ENCODE assay signal across 23 cellular contexts in the genomic region with DNA sequence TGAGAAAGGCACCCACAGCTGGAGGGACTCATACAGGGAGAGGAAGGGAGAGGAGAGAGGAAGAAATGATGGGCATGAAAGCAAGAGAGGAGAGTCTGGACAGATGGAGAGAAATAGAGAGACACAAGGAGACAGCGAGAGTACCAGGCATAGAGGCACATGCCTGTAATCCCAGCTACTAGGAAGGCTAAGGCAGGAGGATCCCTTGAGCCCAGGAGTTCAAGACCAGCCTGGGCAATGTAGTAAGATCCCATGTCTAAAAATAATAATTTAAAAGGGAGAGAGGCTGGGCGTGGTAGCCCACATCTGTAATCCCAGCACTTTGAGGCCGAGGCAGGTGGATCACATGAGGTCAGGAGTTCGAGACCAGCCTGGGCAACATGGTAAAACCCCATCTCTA. TPM values are rescaled to one million over a fixed set of nuclear protein-coding genes. Genes with fewer than 3 reads are reported as not detected.
A peak's percentile ranks its signal among the peaks of the same experiment; 100 is the strongest.
DNase-seq lines count a peak whose midpoint lies in the region; ATAC-seq and TF ChIP-seq lines count a peak whose summit lies in the region.
"Had no signal": no experiment of that assay in that cellular context is flagged by ENCODE, and none has a peak within 500 bp of the region (broad histone marks: within the 10 kb centered on the region; RNA-seq: fewer than 3 reads in every experiment).

No MANE protein-coding gene starts in this region.

- intact Hi-C loops in CD14-positive monocyte (cut with micrococcal nuclease) = no loop called here
- intact Hi-C loops in activated CD4-positive, alpha-beta T cell treated with anti-CD3 and anti-CD28 coated beads, Interleukin-2, amount 10 ng/mL, durations not matched to agents 24 days and 14 days (cut with micrococcal nuclease) = no loop called here

- H3K4me1 Mint-ChIP-seq in CD14-positive monocyte (peaks cover 12% of the 10 kb centered on the region), neural crest cell (peaks cover 11% of the 10 kb centered on the region)
- no peaks in the 10 kb centered on the region for H3K4me1 Mint-ChIP-seq in activated T-helper 17 cell treated with anti-CD3 and anti-CD28 coated beads, Interleukin-2, amount 50 U/mL, for 72 hours
- peaks cover 9 to 12% of the 10 kb centered on the region in 2 donors for H3K4me1 Mint-ChIP-seq in effector memory CD8-positive, alpha-beta T cell (ENCODE audit: low read depth in 2 of 2)
- peaks cover 2% of the 10 kb centered on the region for H3K4me1 Mint-ChIP-seq in activated CD4-positive, alpha-beta T cell treated with anti-CD3 and anti-CD28 coated beads, Interleukin-2, amount 10 ng/mL, durations not matched to agents 24 days and 14 days

- peaks cover 0 to 1% (median 0%) of the 10 kb centered on the region in 7 donors for H3K9me3 Mint-ChIP-seq in CD14-positive monocyte
- H3K9me3 Mint-ChIP-seq in activated T-helper 17 cell treated with anti-CD3 and anti-CD28 coated beads, Interleukin-2, amount 50 U/mL, for 72 hours = no peaks in the 10 kb centered on the region
- H3K9me3 Mint-ChIP-seq in effector memory CD8-positive, alpha-beta T cell = no peaks in the 10 kb centered on the region
- no peaks in the 10 kb centered on the region for H3K9me3 Mint-ChIP-seq in neural crest cell
- no peaks in the 10 kb centered on the region for H3K9me3 Mint-ChIP-seq in activated CD4-positive, alpha-beta T cell treated with anti-CD3 and anti-CD28 coated beads, Interleukin-2, amount 10 ng/mL, durations not matched to agents 24 days and 14 days

- DNase-seq in CD14-positive monocyte (ENCODE audit: low spot score) (no peak), neural crest cell (ENCODE audit: low read depth, low spot score) (no peak), dedifferentiated amniotic fluid mesenchymal stem cell (ENCODE audit: extremely low spot score) (no peak), NCI-H1048 (lab: John Stamatoyannopoulos, UW) (no peak)
- no peak for DNase-seq in effector memory CD8-positive, alpha-beta T cell
- DNase-seq in activated CD4-positive, alpha-beta T cell treated with anti-CD3 and anti-CD28 coated beads, Interleukin-2, amount 10 ng/mL, durations not matched to agents 24 days and 14 days = no peak
- DNase-seq: ACHN; Caco-2; CD4-positive, alpha-beta memory T cell; DND-41; HCEC 1CT; KG1; NCI-H1092 treated with DMSO at 0.1 percent for 48 hours; NCI-H1436 treated with DMSO at 0.1 percent for 48 hours; NCI-H1930; NCI-H2227 treated with DMSO at 0.1 percent for 48 hours; NCI-H524; NCI-H82; OCI-M1 had no signal

- H3K36me3 Mint-ChIP-seq in CD14-positive monocyte (no peaks in the 10 kb centered on the region), neural crest cell (ENCODE audit: low read depth) (no peaks in the 10 kb centered on the region)
- H3K36me3 Mint-ChIP-seq in activated T-helper 17 cell treated with anti-CD3 and anti-CD28 coated beads, Interleukin-2, amount 50 U/mL, for 72 hours (ENCODE audit: low read depth) = no peaks in the 10 kb centered on the region
- H3K36me3 Mint-ChIP-seq in effector memory CD8-positive, alpha-beta T cell (ENCODE audit: insufficient read depth) = no peaks in the 10 kb centered on the region
- H3K36me3 Mint-ChIP-seq in activated CD4-positive, alpha-beta T cell treated with anti-CD3 and anti-CD28 coated beads, Interleukin-2, amount 10 ng/mL, durations not matched to agents 24 days and 14 days (ENCODE audit: low read depth) = no peaks in the 10 kb centered on the region
- H3K36me3 Mint-ChIP-seq: CD4-positive, alpha-beta memory T cell had no signal

- TF ChIP-seq CTCF in CD14-positive monocyte (IDR thresholded peaks at IDR 0.05) = no peak
- no peak for TF ChIP-seq CTCF in neural crest cell (conservative IDR thresholded peaks at IDR 0.05)

- H3K27ac Mint-ChIP-seq in CD14-positive monocyte = peak overlapping the region in 4 of 7 donors; percentile 4 to 66 (median 18)
- H3K27ac Mint-ChIP-seq in activated T-helper 17 cell treated with anti-CD3 and anti-CD28 coated beads, Interleukin-2, amount 50 U/mL, for 72 hours = no peak overlapping the region
- no peak overlapping the region for H3K27ac Mint-ChIP-seq in effector memory CD8-positive, alpha-beta T cell
- H3K27ac Mint-ChIP-seq in neural crest cell (ENCODE audit: unreplicated experiment) = peak overlapping the region; percentile 43
- H3K27ac Mint-ChIP-seq in activated CD4-positive, alpha-beta T cell treated with anti-CD3 and anti-CD28 coated beads, Interleukin-2, amount 10 ng/mL, durations not matched to agents 24 days and 14 days = no peak overlapping the region
- H3K27ac Mint-ChIP-seq: CD4-positive, alpha-beta memory T cell had no signal

- ATAC-seq in activated T-helper 17 cell treated with anti-CD3 and anti-CD28 coated beads, Interleukin-2, amount 50 U/mL, for 72 hours (replicated peaks) = no peak
- ATAC-seq in effector memory CD8-positive, alpha-beta T cell (replicated peaks) = no peak
- no peak for ATAC-seq in SK-N-SH treated with all-trans-retinoic acid at 6 μM for 48 hours
- ATAC-seq: HepG2, Right ventricle myocardium inferior had no signal

- H3K4me3 Mint-ChIP-seq in CD14-positive monocyte = no peak overlapping the region
- peak overlapping the region; percentile 17 for H3K4me3 Mint-ChIP-seq in activated T-helper 17 cell treated with anti-CD3 and anti-CD28 coated beads, Interleukin-2, amount 50 U/mL, for 72 hours
- H3K4me3 Mint-ChIP-seq in effector memory CD8-positive, alpha-beta T cell = peak overlapping the region; percentile 28 to 60
- no peak overlapping the region for H3K4me3 Mint-ChIP-seq in neural crest cell
- no peak overlapping the region for H3K4me3 Mint-ChIP-seq in activated CD4-positive, alpha-beta T cell treated with anti-CD3 and anti-CD28 coated beads, Interleukin-2, amount 10 ng/mL, durations not matched to agents 24 days and 14 days
- H3K4me3 Mint-ChIP-seq: CD4-positive, alpha-beta memory T cell had no signal

- H3K27me3 Mint-ChIP-seq in CD14-positive monocyte (ENCODE audit: low read depth in 3 of 3) (peaks cover 46 to 64% (median 55%) of the 10 kb centered on the region in 3 donors), neural crest cell (ENCODE audit: low read depth) (peaks cover 52% of the 10 kb centered on the region)
- H3K27me3 Mint-ChIP-seq in activated T-helper 17 cell treated with anti-CD3 and anti-CD28 coated beads, Interleukin-2, amount 50 U/mL, for 72 hours = peaks cover 42% of the 10 kb centered on the region
- H3K27me3 Mint-ChIP-seq in effector memory CD8-positive, alpha-beta T cell = peaks cover 74 to 93% of the 10 kb centered on the region in 2 donors
- peaks cover 30% of the 10 kb centered on the region for H3K27me3 Mint-ChIP-seq in activated CD4-positive, alpha-beta T cell treated with anti-CD3 and anti-CD28 coated beads, Interleukin-2, amount 10 ng/mL, durations not matched to agents 24 days and 14 days

TF ChIP-seq in SK-N-SH treated with all-trans-retinoic acid at 6 μM for 48 hours, 23 proteins besides CTCF, POLR2A, EP300 and RAD21:
- TF ChIP-seq ZNF8 (CRISPR knock-in tag; IDR thresholded peaks at IDR 0.05) (no peak), ARNTL (CRISPR knock-in tag; IDR thresholded peaks at IDR 0.05; ENCODE audit: borderline replicate concordance, low read depth) (no peak), ZFP3 (CRISPR knock-in tag; IDR thresholded peaks at IDR 0.05) (no peak), RARB (CRISPR knock-in tag; IDR thresholded peaks at IDR 0.05) (no peak), ZC3H10 (CRISPR knock-in tag; IDR thresholded peaks at IDR 0.05) (no peak), ESRRG (CRISPR knock-in tag; IDR thresholded peaks at IDR 0.05) (no peak)
TF ChIP-seq in SK-N-SH treated with all-trans-retinoic acid at 6 μM for 48 hours: peak in this region for 0.

RNA-seq across cellular contexts. Expression of gene UNC13A, which starts 9.3 kb away (rescaled TPM):
- not detected for polyA plus RNA-seq in CD14-positive monocyte
- total RNA-seq in activated T-helper 17 cell treated with anti-CD3 and anti-CD28 coated beads, Interleukin-2, amount 50 U/mL, for 72 hours = under 1 TPM; 0.16 to 0.45 TPM
- 5.7 and 6.4 TPM in 2 replicates for total RNA-seq in neural crest cell
- total RNA-seq in activated CD4-positive, alpha-beta T cell treated with anti-CD3 and anti-CD28 coated beads, Interleukin-2, amount 10 ng/mL, durations not matched to agents 24 days and 14 days = 0.02 TPM in 2 replicates
- polyA plus RNA-seq: CD4-positive, alpha-beta memory T cell had no signal

RNA-seq across cellular contexts. Expression of gene MAP1S, which starts 40.4 kb away (rescaled TPM):
- polyA plus RNA-seq in CD14-positive monocyte = 10 to 100 TPM; 27.5 to 28.3 TPM
- total RNA-seq in activated T-helper 17 cell treated with anti-CD3 and anti-CD28 coated beads, Interleukin-2, amount 50 U/mL, for 72 hours = 10 to 100 TPM; 74.0 to 83.7 TPM
- 91.8 and 93.4 TPM in 2 replicates for total RNA-seq in neural crest cell
- 69.0 and 70.3 TPM in 2 replicates for total RNA-seq in activated CD4-positive, alpha-beta T cell treated with anti-CD3 and anti-CD28 coated beads, Interleukin-2, amount 10 ng/mL, durations not matched to agents 24 days and 14 days

Comparison
In these comparisons a context has a peak if more than half of its experiments do, and no peak if none do; other contexts are left out.
1. H3K27ac Mint-ChIP-seq: peak in CD14-positive monocyte (4 of 7) and neural crest cell (single experiment); none in activated T-helper 17 cell treated with anti-CD3 and anti-CD28 coated beads, Interleukin-2, amount 50 U/mL, for 72 hours (single experiment), effector memory CD8-positive, alpha-beta T cell (0 of 2) and activated CD4-positive, alpha-beta T cell treated with anti-CD3 and anti-CD28 coated beads, Interleukin-2, amount 10 ng/mL, durations not matched to agents 24 days and 14 days (single experiment).
2. H3K4me3 Mint-ChIP-seq: peak in activated T-helper 17 cell treated with anti-CD3 and anti-CD28 coated beads, Interleukin-2, amount 50 U/mL, for 72 hours (single experiment) and effector memory CD8-positive, alpha-beta T cell (2 of 2); none in CD14-positive monocyte (0 of 2), neural crest cell (single experiment) and activated CD4-positive, alpha-beta T cell treated with anti-CD3 and anti-CD28 coated beads, Interleukin-2, amount 10 ng/mL, durations not matched to agents 24 days and 14 days (single experiment).